Comparison of ENCODE assay signal across 1 cellular context in genomic region chr17:78679495-78680395, GRCh38.
TF ChIP-seq lines count a peak whose summit lies in the region.

No MANE protein-coding gene starts in this region.

TF ChIP-seq in GM12878, 131 proteins besides CTCF, POLR2A, EP300 and RAD21 (continued from another document):
- TF ChIP-seq, protein P1, sequence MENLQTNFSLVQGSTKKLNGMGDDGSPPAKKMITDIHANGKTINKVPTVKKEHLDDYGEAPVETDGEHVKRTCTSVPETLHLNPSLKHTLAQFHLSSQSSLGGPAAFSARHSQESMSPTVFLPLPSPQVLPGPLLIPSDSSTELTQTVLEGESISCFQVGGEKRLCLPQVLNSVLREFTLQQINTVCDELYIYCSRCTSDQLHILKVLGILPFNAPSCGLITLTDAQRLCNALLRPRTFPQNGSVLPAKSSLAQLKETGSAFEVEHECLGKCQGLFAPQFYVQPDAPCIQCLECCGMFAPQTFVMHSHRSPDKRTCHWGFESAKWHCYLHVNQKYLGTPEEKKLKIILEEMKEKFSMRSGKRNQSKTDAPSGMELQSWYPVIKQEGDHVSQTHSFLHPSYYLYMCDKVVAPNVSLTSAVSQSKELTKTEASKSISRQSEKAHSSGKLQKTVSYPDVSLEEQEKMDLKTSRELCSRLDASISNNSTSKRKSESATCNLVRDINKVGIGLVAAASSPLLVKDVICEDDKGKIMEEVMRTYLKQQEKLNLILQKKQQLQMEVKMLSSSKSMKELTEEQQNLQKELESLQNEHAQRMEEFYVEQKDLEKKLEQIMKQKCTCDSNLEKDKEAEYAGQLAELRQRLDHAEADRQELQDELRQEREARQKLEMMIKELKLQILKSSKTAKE (IDR thresholded peaks at IDR 0.05; ENCODE audit: low read depth, poor library complexity, severe bottlenecking): no peak
- TF ChIP-seq NFYA (IDR thresholded peaks at IDR 0.05; ENCODE audit: borderline replicate concordance, low read depth, low read length) (no peak), POLR2AphosphoS5 (IDR thresholded peaks at IDR 0.05; ENCODE audit: low read length) (peak; percentile 71; the same call in 1 of the 2 replicates), MTA2 (IDR thresholded peaks at IDR 0.05; ENCODE audit: low read depth) (no peak)
